In genomic region chr22:35540600-35541253, GRCh38 we compare ENCODE assay signal across 1 cellular context.
TF ChIP-seq lines count a peak whose summit lies in the region.

RASD2 (plus strand) TSS chr22:35540831; CDS start chr22:35546810, 5,979 bp downstream.

TF ChIP-seq in HEK293, 187 proteins besides CTCF, POLR2A, EP300 and RAD21 (continued from another document):
- TF ChIP-seq, protein P1, sequence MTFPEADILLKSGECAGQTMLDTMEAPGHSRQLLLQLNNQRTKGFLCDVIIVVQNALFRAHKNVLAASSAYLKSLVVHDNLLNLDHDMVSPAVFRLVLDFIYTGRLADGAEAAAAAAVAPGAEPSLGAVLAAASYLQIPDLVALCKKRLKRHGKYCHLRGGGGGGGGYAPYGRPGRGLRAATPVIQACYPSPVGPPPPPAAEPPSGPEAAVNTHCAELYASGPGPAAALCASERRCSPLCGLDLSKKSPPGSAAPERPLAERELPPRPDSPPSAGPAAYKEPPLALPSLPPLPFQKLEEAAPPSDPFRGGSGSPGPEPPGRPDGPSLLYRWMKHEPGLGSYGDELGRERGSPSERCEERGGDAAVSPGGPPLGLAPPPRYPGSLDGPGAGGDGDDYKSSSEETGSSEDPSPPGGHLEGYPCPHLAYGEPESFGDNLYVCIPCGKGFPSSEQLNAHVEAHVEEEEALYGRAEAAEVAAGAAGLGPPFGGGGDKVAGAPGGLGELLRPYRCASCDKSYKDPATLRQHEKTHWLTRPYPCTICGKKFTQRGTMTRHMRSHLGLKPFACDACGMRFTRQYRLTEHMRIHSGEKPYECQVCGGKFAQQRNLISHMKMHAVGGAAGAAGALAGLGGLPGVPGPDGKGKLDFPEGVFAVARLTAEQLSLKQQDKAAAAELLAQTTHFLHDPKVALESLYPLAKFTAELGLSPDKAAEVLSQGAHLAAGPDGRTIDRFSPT (tag by site-specific recombination; IDR thresholded peaks at IDR 0.05) = peak; percentile 21; the same call in 1 of the 2 replicates
- TF ChIP-seq ZNF302 (tag by site-specific recombination; IDR thresholded peaks at IDR 0.05; ENCODE audit: low read depth) (no peak), ZNF398 (tag by site-specific recombination; IDR thresholded peaks at IDR 0.05) (peak; percentile 93), PRDM1 (tag by site-specific recombination; IDR thresholded peaks at IDR 0.05) (no peak), ZNF169 (tag by site-specific recombination; IDR thresholded peaks at IDR 0.05) (no peak), ZNF148 (tag by site-specific recombination; IDR thresholded peaks at IDR 0.05; ENCODE audit: borderline replicate concordance) (no peak), ZBTB44 (tag by site-specific recombination; IDR thresholded peaks at IDR 0.05) (no peak), KLF17 (tag by site-specific recombination; IDR thresholded peaks at IDR 0.05) (peak; percentile 70; the same call in 1 of the 2 replicates), ZNF560 (tag by site-specific recombination; IDR thresholded peaks at IDR 0.05; ENCODE audit: borderline replicate concordance) (no peak), ZNF184 (tag by site-specific recombination; IDR thresholded peaks at IDR 0.05) (no peak), ZBTB8A (tag by site-specific recombination; IDR thresholded peaks at IDR 0.05) (peak; percentile 75), ZBTB6 (tag by site-specific recombination; IDR thresholded peaks at IDR 0.05) (no peak), KLF8 (tag by site-specific recombination; IDR thresholded peaks at IDR 0.05) (peak; percentile 64; the same call in 1 of the 2 replicates), ZNF121 (tag by site-specific recombination; IDR thresholded peaks at IDR 0.05) (0 out of 2 replicates have a peak, but pooled peaks have one; percentile 40), ZNF610 (tag by site-specific recombination; IDR thresholded peaks at IDR 0.05; ENCODE audit: borderline replicate concordance) (0 out of 2 replicates have a peak, but pooled peaks have one; percentile 33), SP2 (tag by site-specific recombination; IDR thresholded peaks at IDR 0.05) (peak; percentile 49), BCL11A (tag by site-specific recombination; IDR thresholded peaks at IDR 0.05; ENCODE audit: low read depth) (no peak)
- TF ChIP-seq, protein P2, sequence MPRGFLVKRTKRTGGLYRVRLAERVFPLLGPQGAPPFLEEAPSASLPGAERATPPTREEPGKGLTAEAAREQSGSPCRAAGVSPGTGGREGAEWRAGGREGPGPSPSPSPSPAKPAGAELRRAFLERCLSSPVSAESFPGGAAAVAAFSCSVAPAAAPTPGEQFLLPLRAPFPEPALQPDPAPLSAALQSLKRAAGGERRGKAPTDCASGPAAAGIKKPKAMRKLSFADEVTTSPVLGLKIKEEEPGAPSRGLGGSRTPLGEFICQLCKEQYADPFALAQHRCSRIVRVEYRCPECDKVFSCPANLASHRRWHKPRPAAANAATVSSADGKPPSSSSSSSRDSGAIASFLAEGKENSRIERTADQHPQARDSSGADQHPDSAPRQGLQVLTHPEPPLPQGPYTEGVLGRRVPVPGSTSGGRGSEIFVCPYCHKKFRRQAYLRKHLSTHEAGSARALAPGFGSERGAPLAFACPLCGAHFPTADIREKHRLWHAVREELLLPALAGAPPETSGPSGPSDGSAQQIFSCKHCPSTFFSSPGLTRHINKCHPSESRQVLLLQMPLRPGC (tag by site-specific recombination; IDR thresholded peaks at IDR 0.05) = 0 out of 2 replicates have a peak, but pooled peaks have one; percentile 22
- TF ChIP-seq, protein P3, sequence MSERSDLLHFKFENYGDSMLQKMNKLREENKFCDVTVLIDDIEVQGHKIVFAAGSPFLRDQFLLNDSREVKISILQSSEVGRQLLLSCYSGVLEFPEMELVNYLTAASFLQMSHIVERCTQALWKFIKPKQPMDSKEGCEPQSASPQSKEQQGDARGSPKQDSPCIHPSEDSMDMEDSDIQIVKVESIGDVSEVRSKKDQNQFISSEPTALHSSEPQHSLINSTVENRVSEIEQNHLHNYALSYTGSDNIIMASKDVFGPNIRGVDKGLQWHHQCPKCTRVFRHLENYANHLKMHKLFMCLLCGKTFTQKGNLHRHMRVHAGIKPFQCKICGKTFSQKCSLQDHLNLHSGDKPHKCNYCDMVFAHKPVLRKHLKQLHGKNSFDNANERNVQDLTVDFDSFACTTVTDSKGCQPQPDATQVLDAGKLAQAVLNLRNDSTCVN (tag by site-specific recombination; optimal IDR thresholded peaks at IDR 0.05) = peak; percentile 68
- TF ChIP-seq, protein P4, sequence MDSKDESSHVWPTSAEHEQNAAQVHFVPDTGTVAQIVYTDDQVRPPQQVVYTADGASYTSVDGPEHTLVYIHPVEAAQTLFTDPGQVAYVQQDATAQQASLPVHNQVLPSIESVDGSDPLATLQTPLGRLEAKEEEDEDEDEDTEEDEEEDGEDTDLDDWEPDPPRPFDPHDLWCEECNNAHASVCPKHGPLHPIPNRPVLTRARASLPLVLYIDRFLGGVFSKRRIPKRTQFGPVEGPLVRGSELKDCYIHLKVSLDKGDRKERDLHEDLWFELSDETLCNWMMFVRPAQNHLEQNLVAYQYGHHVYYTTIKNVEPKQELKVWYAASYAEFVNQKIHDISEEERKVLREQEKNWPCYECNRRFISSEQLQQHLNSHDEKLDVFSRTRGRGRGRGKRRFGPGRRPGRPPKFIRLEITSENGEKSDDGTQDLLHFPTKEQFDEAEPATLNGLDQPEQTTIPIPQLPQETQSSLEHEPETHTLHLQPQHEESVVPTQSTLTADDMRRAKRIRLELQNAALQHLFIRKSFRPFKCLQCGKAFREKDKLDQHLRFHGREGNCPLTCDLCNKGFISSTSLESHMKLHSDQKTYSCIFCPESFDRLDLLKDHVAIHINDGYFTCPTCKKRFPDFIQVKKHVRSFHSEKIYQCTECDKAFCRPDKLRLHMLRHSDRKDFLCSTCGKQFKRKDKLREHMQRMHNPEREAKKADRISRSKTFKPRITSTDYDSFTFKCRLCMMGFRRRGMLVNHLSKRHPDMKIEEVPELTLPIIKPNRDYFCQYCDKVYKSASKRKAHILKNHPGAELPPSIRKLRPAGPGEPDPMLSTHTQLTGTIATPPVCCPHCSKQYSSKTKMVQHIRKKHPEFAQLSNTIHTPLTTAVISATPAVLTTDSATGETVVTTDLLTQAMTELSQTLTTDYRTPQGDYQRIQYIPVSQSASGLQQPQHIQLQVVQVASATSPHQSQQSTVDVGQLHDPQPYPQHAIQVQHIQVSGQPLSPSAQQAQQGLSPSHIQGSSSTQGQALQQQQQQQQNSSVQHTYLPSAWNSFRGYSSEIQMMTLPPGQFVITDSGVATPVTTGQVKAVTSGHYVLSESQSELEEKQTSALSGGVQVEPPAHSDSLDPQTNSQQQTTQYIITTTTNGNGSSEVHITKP (tag by site-specific recombination; IDR thresholded peaks at IDR 0.05) = peak; percentile 46
